Comparison of ENCODE assay signal across 13 cellular contexts in the genomic region with DNA sequence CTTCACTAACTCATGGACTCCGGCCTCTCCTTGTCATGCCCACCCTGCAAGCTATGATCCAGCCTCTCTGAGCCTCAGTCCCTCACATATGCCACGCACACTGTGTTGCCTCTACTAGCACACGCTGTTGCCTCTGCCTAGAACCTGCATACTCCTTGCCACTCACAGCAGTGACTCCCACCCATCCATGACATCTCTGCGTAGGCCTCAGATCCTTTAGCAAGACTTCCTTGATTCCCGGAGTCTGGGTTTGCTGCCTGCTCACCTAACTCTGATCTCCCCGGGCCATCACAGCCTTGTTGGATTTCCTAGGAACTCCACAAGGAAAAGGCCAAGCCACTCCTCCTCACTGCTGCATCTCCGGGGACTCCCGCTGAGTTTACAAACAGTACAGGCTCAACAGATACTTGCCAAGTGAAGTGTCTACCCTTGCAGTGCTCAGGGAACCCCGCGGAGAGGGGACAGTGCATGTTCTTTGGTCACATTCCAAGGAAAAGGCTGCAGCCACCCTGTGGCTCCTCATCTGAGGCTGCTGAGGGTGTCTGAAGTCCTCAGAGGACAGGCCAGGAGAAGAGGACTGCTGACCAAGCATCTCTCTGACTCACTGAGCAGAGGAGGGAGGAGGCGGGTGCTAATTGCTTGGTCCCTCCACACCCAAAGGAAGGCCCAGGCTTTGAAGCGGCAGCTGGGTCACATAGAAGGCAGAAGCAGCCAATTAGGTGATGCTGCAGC. TPM values are rescaled to one million over a fixed set of nuclear protein-coding genes. Genes with fewer than 3 reads are reported as not detected.
DNase-seq lines count a peak whose midpoint lies in the region; ATAC-seq and TF ChIP-seq lines count a peak whose summit lies in the region.
"Had no signal": no experiment of that assay in that cellular context is flagged by ENCODE, and none has a peak within 500 bp of the region (broad histone marks: within the 10 kb centered on the region; RNA-seq: fewer than 3 reads in every experiment).

No MANE protein-coding gene starts in this region.

- H3K27me3 ChIP-seq in endodermal cell (ENCODE audit: control insufficient read depth, insufficient read depth, low read length, poor library complexity, severe bottlenecking): no peaks in the 10 kb centered on the region
- H3K27me3 ChIP-seq in osteoblast (ENCODE audit: insufficient read depth, low read length): no peaks in the 10 kb centered on the region

- no peaks in the 10 kb centered on the region for H3K9me3 ChIP-seq in endodermal cell (ENCODE audit: control insufficient read depth, low read length)
- no peaks in the 10 kb centered on the region for H3K9me3 ChIP-seq in osteoblast (ENCODE audit: low read depth, low read length)

- WGBS in endodermal cell (ENCODE audit: insufficient coverage in 1 of 2, insufficient read length in 1 of 2), 2 experiments: 64 to 69% methylated on average over 11 to 12 of the region's 12 CpGs

- ATAC-seq in left lobe of liver: no peak

- H3K4me3 ChIP-seq in endodermal cell (ENCODE audit: low read length): no peak overlapping the region
- H3K4me3 ChIP-seq in osteoblast (ENCODE audit: insufficient read depth, low read length): no peak overlapping the region

- H3K27ac ChIP-seq in endodermal cell (ENCODE audit: low read depth, low read length): no peak overlapping the region
- H3K27ac ChIP-seq in osteoblast (ENCODE audit: low read depth, low read length): no peak overlapping the region

- no peaks in the 10 kb centered on the region for H4K20me1 ChIP-seq in osteoblast (ENCODE audit: insufficient read depth, low read length)

- no peaks in the 10 kb centered on the region for H3K9me3 Mint-ChIP-seq in endodermal cell
- no peaks in the 10 kb centered on the region for H3K9me3 Mint-ChIP-seq in activated T-helper 2 cell treated with anti-CD3 and anti-CD28 coated beads, Interferon-gamma antibody, Interleukin-2, Interleukin-4, amounts not matched to agents 10 μg/mL and 5 μg/mL and 100 μg/mL, durations not matched to agents 14 hours and 24 hours and 36 hours
- H3K9me3 Mint-ChIP-seq: activated naive CD8-positive, alpha-beta T cell treated with anti-CD3 and anti-CD28 coated beads, Interleukin-2, amount 10 ng/mL, durations not matched to agents 7 days and 5 days; T-helper 1 cell treated with Interleukin-12 subunit alpha and Interleukin-12 subunit beta and Interleukin-4 antibody, amounts not matched to agents 30 μg/mL and 1 μg/mL, for 36 hours had no signal

- peak overlapping the region; percentile 24 for H3K27ac Mint-ChIP-seq in endodermal cell
- no peak overlapping the region for H3K27ac Mint-ChIP-seq in activated T-helper 2 cell treated with anti-CD3 and anti-CD28 coated beads, Interferon-gamma antibody, Interleukin-2, Interleukin-4, amounts not matched to agents 10 μg/mL and 5 μg/mL and 100 μg/mL, durations not matched to agents 14 hours and 24 hours and 36 hours
- H3K27ac Mint-ChIP-seq: activated naive CD8-positive, alpha-beta T cell treated with anti-CD3 and anti-CD28 coated beads, Interleukin-2, amount 10 ng/mL, durations not matched to agents 7 days and 5 days; T-helper 1 cell treated with Interleukin-12 subunit alpha and Interleukin-12 subunit beta and Interleukin-4 antibody, amounts not matched to agents 30 μg/mL and 1 μg/mL, for 36 hours had no signal

- H3K4me1 Mint-ChIP-seq in endodermal cell: peaks cover 47% of the 10 kb centered on the region
- H3K4me1 Mint-ChIP-seq in activated T-helper 2 cell treated with anti-CD3 and anti-CD28 coated beads, Interferon-gamma antibody, Interleukin-2, Interleukin-4, amounts not matched to agents 10 μg/mL and 5 μg/mL and 100 μg/mL, durations not matched to agents 14 hours and 24 hours and 36 hours (ENCODE audit: low read depth): no peaks in the 10 kb centered on the region

- H3K4me2 ChIP-seq in osteoblast (ENCODE audit: insufficient read depth, low read length): peak overlapping the region; percentile 23

- H3K36me3 Mint-ChIP-seq in endodermal cell (ENCODE audit: low read depth): no peaks in the 10 kb centered on the region
- no peaks in the 10 kb centered on the region for H3K36me3 Mint-ChIP-seq in activated T-helper 2 cell treated with anti-CD3 and anti-CD28 coated beads, Interferon-gamma antibody, Interleukin-2, Interleukin-4, amounts not matched to agents 10 μg/mL and 5 μg/mL and 100 μg/mL, durations not matched to agents 14 hours and 24 hours and 36 hours (ENCODE audit: low read depth)
- H3K36me3 Mint-ChIP-seq: activated naive CD8-positive, alpha-beta T cell treated with anti-CD3 and anti-CD28 coated beads, Interleukin-2, amount 10 ng/mL, durations not matched to agents 7 days and 5 days had no signal

- H3K4me3 Mint-ChIP-seq in endodermal cell: no peak overlapping the region
- no peak overlapping the region for H3K4me3 Mint-ChIP-seq in activated T-helper 2 cell treated with anti-CD3 and anti-CD28 coated beads, Interferon-gamma antibody, Interleukin-2, Interleukin-4, amounts not matched to agents 10 μg/mL and 5 μg/mL and 100 μg/mL, durations not matched to agents 14 hours and 24 hours and 36 hours (ENCODE audit: low read depth)
- H3K4me3 Mint-ChIP-seq: activated naive CD8-positive, alpha-beta T cell treated with anti-CD3 and anti-CD28 coated beads, Interleukin-2, amount 10 ng/mL, durations not matched to agents 7 days and 5 days; T-helper 1 cell treated with Interleukin-12 subunit alpha and Interleukin-12 subunit beta and Interleukin-4 antibody, amounts not matched to agents 30 μg/mL and 1 μg/mL, for 36 hours had no signal

- H3K36me3 ChIP-seq in endodermal cell (ENCODE audit: control insufficient read depth, insufficient read depth, low read length) (no peaks in the 10 kb centered on the region), osteoblast (ENCODE audit: insufficient read depth, low read length) (no peaks in the 10 kb centered on the region)

- H2AFZ ChIP-seq in osteoblast (ENCODE audit: low read length): peak overlapping the region; percentile 74

- TF ChIP-seq CTCF in endodermal cell (conservative IDR thresholded peaks at IDR 0.05): no peak
- TF ChIP-seq CTCF in osteoblast (IDR thresholded peaks at IDR 0.05; ENCODE audit: extremely low read depth, low read depth, low read length): no peak

- no peaks in the 10 kb centered on the region for H3K79me2 ChIP-seq in osteoblast (ENCODE audit: insufficient read depth, low read length)

- intact Hi-C loops in activated T-helper 2 cell treated with anti-CD3 and anti-CD28 coated beads, Interferon-gamma antibody, Interleukin-2, Interleukin-4, amounts not matched to agents 10 μg/mL and 5 μg/mL and 100 μg/mL, durations not matched to agents 14 hours and 24 hours and 36 hours (cut with micrococcal nuclease): no loop called here

- H3K27me3 Mint-ChIP-seq in endodermal cell (ENCODE audit: insufficient read depth): peaks cover 2% of the 10 kb centered on the region
- peaks cover 6% of the 10 kb centered on the region for H3K27me3 Mint-ChIP-seq in activated T-helper 2 cell treated with anti-CD3 and anti-CD28 coated beads, Interferon-gamma antibody, Interleukin-2, Interleukin-4, amounts not matched to agents 10 μg/mL and 5 μg/mL and 100 μg/mL, durations not matched to agents 14 hours and 24 hours and 36 hours (ENCODE audit: low read depth)

- H3K4me1 ChIP-seq in endodermal cell (ENCODE audit: control insufficient read depth, insufficient read depth, low read length): peaks cover 31% of the 10 kb centered on the region
- H3K4me1 ChIP-seq in osteoblast (ENCODE audit: insufficient read depth, low read length): peaks cover 21% of the 10 kb centered on the region

- H3K9ac ChIP-seq in endodermal cell (ENCODE audit: extremely low read depth, low read length, poor library complexity, severe bottlenecking): no peak overlapping the region

- DNase-seq in EL (peak; percentile 52), NCI-H187 treated with DMSO at 0.1 percent for 48 hours (lab: John Stamatoyannopoulos, UW) (peak; percentile 30), endodermal cell (peak; percentile 95), osteoblast (ENCODE audit: insufficient read length, low spot score, missing footprints) (peak; percentile 87), HUDEP-2 (lab: John Stamatoyannopoulos, UW; ENCODE audit: unreplicated experiment in 76 of 76) (no peak), COLO668 (lab: John Stamatoyannopoulos, UW; ENCODE audit: unreplicated experiment) (no peak), left lobe of liver (ENCODE audit: low spot score) (no peak)
- DNase-seq in activated T-helper 2 cell treated with anti-CD3 and anti-CD28 coated beads, Interferon-gamma antibody, Interleukin-2, Interleukin-4, amounts not matched to agents 10 μg/mL and 5 μg/mL and 100 μg/mL, durations not matched to agents 14 hours and 24 hours and 36 hours (ENCODE audit: low spot score): no peak
- DNase-seq: activated naive CD8-positive, alpha-beta T cell treated with anti-CD3 and anti-CD28 coated beads, Interleukin-2, amount 10 ng/mL, durations not matched to agents 7 days and 5 days; COR-L47; effector memory CD4-positive, alpha-beta T cell; NCI-H1092 had no signal

RNA-seq across cellular contexts. Expression of gene NAV2, which starts 42.4 kb away (rescaled TPM):
- total RNA-seq in endodermal cell (10 to 100 TPM; 37.1 to 42.4 TPM), osteoblast (8.7 and 12.4 TPM in 2 replicates), left lobe of liver (32.0 TPM)
- 17.1 TPM for polyA plus RNA-seq in endodermal cell (2013, experiment 1 of 2)
- polyA plus RNA-seq in endodermal cell (2013, experiment 2 of 2): 15.8 TPM
- 0.02 and 0.39 TPM in 2 replicates for total RNA-seq in activated T-helper 2 cell treated with anti-CD3 and anti-CD28 coated beads, Interferon-gamma antibody, Interleukin-2, Interleukin-4, amounts not matched to agents 10 μg/mL and 5 μg/mL and 100 μg/mL, durations not matched to agents 14 hours and 24 hours and 36 hours

Comparison
In these comparisons a context has a peak if more than half of its experiments do, and no peak if none do; other contexts are left out.
1. DNase-seq: peak in EL (single experiment), NCI-H187 treated with DMSO at 0.1 percent for 48 hours (single experiment), endodermal cell (single experiment) and osteoblast (single experiment); none in activated T-helper 2 cell treated with anti-CD3 and anti-CD28 coated beads, Interferon-gamma antibody, Interleukin-2, Interleukin-4, amounts not matched to agents 10 μg/mL and 5 μg/mL and 100 μg/mL, durations not matched to agents 14 hours and 24 hours and 36 hours (single experiment), HUDEP-2 (0 of 76), COLO668 (single experiment) and left lobe of liver (single experiment).